ENCODE assay signal across 17 cellular contexts in the genomic region with DNA sequence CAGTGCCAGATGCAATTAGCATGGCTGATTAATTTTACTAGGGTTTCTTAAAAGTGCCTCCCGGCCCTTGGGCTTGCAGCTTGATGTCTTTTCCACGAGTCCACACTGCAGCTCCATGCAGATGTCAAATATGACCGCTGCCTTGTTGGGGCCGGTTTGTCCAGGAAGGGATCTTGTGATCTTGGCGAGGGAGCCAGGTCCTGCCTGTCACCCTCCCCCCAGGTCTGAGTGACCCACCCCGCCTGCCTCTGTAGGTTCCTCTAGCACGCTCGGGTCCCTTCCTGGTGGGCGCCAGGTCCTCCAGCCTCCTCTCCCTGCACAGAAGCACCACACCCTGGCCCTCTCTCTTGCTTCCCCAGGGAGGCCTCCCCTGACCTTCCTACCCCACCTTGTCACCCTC. TPM values are rescaled to one million over a fixed set of nuclear protein-coding genes. Genes with fewer than 3 reads are reported as not detected.
DNase-seq lines count a peak whose midpoint lies in the region; ATAC-seq and TF ChIP-seq lines count a peak whose summit lies in the region.
"Had no signal": no experiment of that assay in that cellular context is flagged by ENCODE, and none has a peak within 500 bp of the region (broad histone marks: within the 10 kb centered on the region; RNA-seq: fewer than 3 reads in every experiment).

No MANE protein-coding gene starts in this region.

- H3K36me3 ChIP-seq in HEK293 (ENCODE audit: control insufficient read depth in 2 of 2, insufficient read depth in 1 of 2, low read length in 2 of 2) = no peaks in the 10 kb centered on the region
- no peaks in the 10 kb centered on the region for H3K36me3 ChIP-seq in neuronal stem cell (replicated peaks in 1 of 2; ENCODE audit: control insufficient read depth in 2 of 2, insufficient read depth in 2 of 2, low read length in 2 of 2)

- H3K27me3 Mint-ChIP-seq in effector memory CD8-positive, alpha-beta T cell = no peaks in the 10 kb centered on the region

- H3K4me1 Mint-ChIP-seq in effector memory CD8-positive, alpha-beta T cell (ENCODE audit: low read depth in 2 of 2) = peaks cover 5% of the 10 kb centered on the region in 2 donors
- H3K4me1 Mint-ChIP-seq: CD14-positive monocyte had no signal

- H3K27ac ChIP-seq in HEK293 (ENCODE audit: extremely low read depth, low read depth, low read length) = no peak overlapping the region
- no peak overlapping the region for H3K27ac ChIP-seq in neuronal stem cell (replicated peaks; ENCODE audit: low read length)
- H3K27ac ChIP-seq: 22Rv1 had no signal

- no peak overlapping the region for H2BK12ac ChIP-seq in neuronal stem cell (ENCODE audit: low read length)

- H3K9me3 ChIP-seq in HEK293 (ENCODE audit: control insufficient read depth, insufficient read depth, low read depth, low read length) (no peaks in the 10 kb centered on the region), neuronal stem cell (replicated peaks in 1 of 2; ENCODE audit: control insufficient read depth in 2 of 2, insufficient read depth in 1 of 2, low read depth in 1 of 2, low read length in 2 of 2) (peaks cover 4 to 12% of the 10 kb centered on the region in 2 donors)

- POLR2A ChIA-PET in HEK293 (lab: Yijun Ruan, JAX) = interaction anchor here (1.2 kb wide), 1 partner anchor 10 kb away, joined by 3 read pairs; no protein-coding TSS in a partner anchor

- no peak overlapping the region for H2BK15ac ChIP-seq in neuronal stem cell (ENCODE audit: low read length)

- H3K18ac ChIP-seq in neuronal stem cell (ENCODE audit: low read length) = peak overlapping the region; percentile 51

- no peak overlapping the region for H2BK120ac ChIP-seq in neuronal stem cell (ENCODE audit: low read depth, low read length)

- WGBS in neuronal stem cell (ENCODE audit: extremely low coverage in 2 of 2, insufficient read length in 2 of 2, insufficient replicate concordance in 1 of 2), 2 donors = no CpG with 5 or more reads among the region's 9 CpGs

- H3K36me3 Mint-ChIP-seq in effector memory CD8-positive, alpha-beta T cell (ENCODE audit: insufficient read depth) = no peaks in the 10 kb centered on the region

- H3K9ac ChIP-seq in neuronal stem cell (ENCODE audit: low read depth, low read length, poor library complexity) = no peak overlapping the region

- peak; percentile 57 for DNase-seq in DMS 273 (lab: John Stamatoyannopoulos, UW; ENCODE audit: unreplicated experiment)
- no peak for DNase-seq in effector memory CD8-positive, alpha-beta T cell
- no peak for DNase-seq in neuronal stem cell (ENCODE audit: low spot score)
- no peak for DNase-seq in dedifferentiated amniotic fluid mesenchymal stem cell (ENCODE audit: extremely low spot score)
- no peak for DNase-seq in NCI-H2081 (lab: John Stamatoyannopoulos, UW)
- DNase-seq in DMS153 treated with DMSO at 0.1 percent for 48 hours (lab: John Stamatoyannopoulos, UW; ENCODE audit: unreplicated experiment) = no peak
- DNase-seq in NOMO-1 (lab: John Stamatoyannopoulos, UW; ENCODE audit: unreplicated experiment in 2 of 2) = no peak
- DNase-seq: CD8-positive, alpha-beta T cell; COR-L47; DND-41; GDM1; GOT3; HCEC 1CT had no signal

- H3K4me3 ChIP-seq in HEK293 (ENCODE audit: low read depth, low read length) = no peak overlapping the region
- no peak overlapping the region for H3K4me3 ChIP-seq in neuronal stem cell (ENCODE audit: low read length in 2 of 2)

- H3K4ac ChIP-seq in neuronal stem cell (ENCODE audit: low read length) = no peak overlapping the region

- peak overlapping the region; percentile 11 for H3K27ac Mint-ChIP-seq in effector memory CD8-positive, alpha-beta T cell
- H3K27ac Mint-ChIP-seq: CD8-positive, alpha-beta T cell had no signal

- ATAC-seq in effector memory CD8-positive, alpha-beta T cell (replicated peaks) = no peak
- ATAC-seq: CD8-positive, alpha-beta T cell had no signal

- no peak overlapping the region for H3K4me3 Mint-ChIP-seq in effector memory CD8-positive, alpha-beta T cell
- H3K4me3 Mint-ChIP-seq: CD14-positive monocyte; CD8-positive, alpha-beta T cell had no signal

- no peak for TF ChIP-seq CTCF in HEK293 (tag by site-specific recombination; IDR thresholded peaks at IDR 0.05)

- no peak overlapping the region for H2BK5ac ChIP-seq in neuronal stem cell (ENCODE audit: low read length)

- no peaks in the 10 kb centered on the region for H3K27me3 ChIP-seq in neuronal stem cell (ENCODE audit: control insufficient read depth in 3 of 3, insufficient read depth in 3 of 3, low read depth in 1 of 3, low read length in 3 of 3)

- H3K14ac ChIP-seq in neuronal stem cell (ENCODE audit: low read length) = no peak overlapping the region

- peak overlapping the region; percentile 21 for H2AK5ac ChIP-seq in neuronal stem cell (ENCODE audit: low read depth, low read length)

- no peak overlapping the region for H3K4me2 ChIP-seq in neuronal stem cell (ENCODE audit: insufficient read depth, low read length, poor library complexity, severe bottlenecking)

- H2AFZ ChIP-seq in neuronal stem cell (ENCODE audit: low read length) = no peak overlapping the region

- no peak overlapping the region for H4K91ac ChIP-seq in neuronal stem cell (ENCODE audit: low read depth, low read length, poor library complexity)

- peaks cover 0 to 2% of the 10 kb centered on the region in 2 donors for H3K9me3 Mint-ChIP-seq in effector memory CD8-positive, alpha-beta T cell

- H3K79me1 ChIP-seq in neuronal stem cell (ENCODE audit: low read depth, low read length) = peaks cover 3% of the 10 kb centered on the region

- CTCF ChIA-PET in HEK293 (lab: Yijun Ruan, JAX) = interaction anchor here (0.6 kb wide), 1 partner anchor 76 kb away, joined by 3 read pairs; no protein-coding TSS in a partner anchor

- H3K4me1 ChIP-seq in HEK293 (ENCODE audit: control insufficient read depth, insufficient read depth, low read length) (no peaks in the 10 kb centered on the region), neuronal stem cell (ENCODE audit: control insufficient read depth in 2 of 2, insufficient read depth in 1 of 2, low read depth in 1 of 2, low read length in 2 of 2) (peaks cover 11 to 22% of the 10 kb centered on the region in 2 donors)

- no peak overlapping the region for H4K8ac ChIP-seq in neuronal stem cell (ENCODE audit: low read depth, low read length)

- H3K23ac ChIP-seq in neuronal stem cell (ENCODE audit: low read depth, low read length, poor library complexity) = no peak overlapping the region

TF ChIP-seq in HEK293, 187 proteins besides CTCF, POLR2A, EP300 and RAD21:
- TF ChIP-seq TCF7L2 (IDR thresholded peaks at IDR 0.05; ENCODE audit: borderline replicate concordance, low read depth, low read length) = no peak
- TF ChIP-seq GLIS1 (tag by site-specific recombination; IDR thresholded peaks at IDR 0.05) = peak; percentile 54
- peak; percentile 47; the same call in 1 of the 2 replicates for TF ChIP-seq GLIS2 (tag by site-specific recombination; IDR thresholded peaks at IDR 0.05)
- TF ChIP-seq ZBTB44 (tag by site-specific recombination; IDR thresholded peaks at IDR 0.05) = peak; percentile 32; the same call in 1 of the 2 replicates
- TF ChIP-seq BCL6B (tag by site-specific recombination; IDR thresholded peaks at IDR 0.05) = no peak

RNA-seq across cellular contexts. Expression of gene LHPP, which starts 20.8 kb away (rescaled TPM):
- 14.7 TPM for polyA plus RNA-seq in neuronal stem cell (2013, experiment 1 of 2)
- 13.6 TPM for polyA plus RNA-seq in neuronal stem cell (2013, experiment 2 of 2)

RNA-seq across cellular contexts. Expression of gene NKX1-2, which starts 32.6 kb away (rescaled TPM):
- polyA plus RNA-seq in neuronal stem cell (2013, experiment 1 of 2) = 0.06 TPM
- polyA plus RNA-seq in neuronal stem cell (2013, experiment 2 of 2) = 0.07 TPM
- polyA plus RNA-seq: BJ, CD14-positive monocyte had no signal
